ENCODE assay signal across 8 cellular contexts in genomic region chr19:38618590-38619360, GRCh38. TPM values are rescaled to one million over a fixed set of nuclear protein-coding genes. Genes with fewer than 3 reads are reported as not detected.
DNase-seq lines count a peak whose midpoint lies in the region; FAIRE-seq and TF ChIP-seq lines count a peak whose summit lies in the region.

A gene with protein sequence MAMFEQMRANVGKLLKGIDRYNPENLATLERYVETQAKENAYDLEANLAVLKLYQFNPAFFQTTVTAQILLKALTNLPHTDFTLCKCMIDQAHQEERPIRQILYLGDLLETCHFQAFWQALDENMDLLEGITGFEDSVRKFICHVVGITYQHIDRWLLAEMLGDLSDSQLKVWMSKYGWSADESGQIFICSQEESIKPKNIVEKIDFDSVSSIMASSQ (plus strand): TSS chr19:38619188. CDS start chr19:38619269, 81 bp downstream.

- peak; percentile 98 for FAIRE-seq in G401.6 (lab: Jason Lieb, UNC)

- CTCF ChIA-PET in HEK293T (lab: Yijun Ruan, JAX) = interaction anchor here (0.5 to 1.1 kb wide), 3 partner anchors 8 to 18 kb away, joined by 3 to 4 read pairs (median 4); no protein-coding TSS in a partner anchor
- CTCF ChIA-PET in activated naive CD4-positive, alpha-beta T cell treated with anti-CD3 and anti-CD28 coated beads for 36 hours (lab: Charles Lee) = interaction anchor here (0.6 to 5.9 kb wide), 5 partner anchors 16 to 216 kb away, joined by 3 to 42 read pairs (median 3); partner anchors contain the start of gene FAM98C

- no peaks in the 10 kb centered on the region for H3K27me3 ChIP-seq in neuron (ENCODE audit: insufficient read depth, low read length)
- peaks cover 0 to 6% (median 0%) of the 10 kb centered on the region in 5 donors for H3K27me3 ChIP-seq in subcutaneous abdominal adipose tissue (ENCODE audit: control insufficient read depth in 5 of 5, insufficient read depth in 4 of 5, low read length in 5 of 5)

- H3K36me3 ChIP-seq in neuron (ENCODE audit: insufficient read depth, low read length) = peaks cover 20% of the 10 kb centered on the region
- H3K36me3 ChIP-seq in subcutaneous abdominal adipose tissue (ENCODE audit: control insufficient read depth in 5 of 5, insufficient read depth in 5 of 5, low read length in 5 of 5) = peaks cover 0 to 32% (median 26%) of the 10 kb centered on the region in 5 donors

- no peaks in the 10 kb centered on the region for H3K9me3 Mint-ChIP-seq in activated naive CD4-positive, alpha-beta T cell treated with anti-CD3 and anti-CD28 coated beads for 36 hours

- H3K27ac ChIP-seq in subcutaneous abdominal adipose tissue (ENCODE audit: low read depth, low read length) = peak within 1 kb of the TSS; percentile 79

- H3K4me1 ChIP-seq in neuron (ENCODE audit: insufficient read depth, low read length) = peaks cover 13% of the 10 kb centered on the region
- peaks cover 17 to 28% (median 20%) of the 10 kb centered on the region in 5 donors for H3K4me1 ChIP-seq in subcutaneous abdominal adipose tissue (ENCODE audit: control insufficient read depth in 5 of 5, insufficient read depth in 5 of 5, low read length in 5 of 5)

- peak within 1 kb of the TSS; percentile 100 for H3K4me3 Mint-ChIP-seq in activated naive CD4-positive, alpha-beta T cell treated with anti-CD3 and anti-CD28 coated beads for 36 hours

- peak within 1 kb of the TSS; percentile 86 to 100 (median 97) for H3K9ac ChIP-seq in subcutaneous abdominal adipose tissue (ENCODE audit: low read length in 5 of 5)

- peak within 1 kb of the TSS; percentile 91 for H3K27ac Mint-ChIP-seq in activated naive CD4-positive, alpha-beta T cell treated with anti-CD3 and anti-CD28 coated beads for 36 hours

- POLR2A ChIA-PET in HEK293T (lab: Yijun Ruan, JAX) = interaction anchor here (0.6 to 3.0 kb wide), 34 partner anchors 9 to 313 kb away, joined by 3 to 39 read pairs (median 5); partner anchors contain the start of genes ACTN4, FAM98C, GGN and NFKBIB

- H3K27me3 Mint-ChIP-seq in activated naive CD4-positive, alpha-beta T cell treated with anti-CD3 and anti-CD28 coated beads for 36 hours (ENCODE audit: low read depth) = no peaks in the 10 kb centered on the region

- H3K4me3 ChIP-seq in neuron (ENCODE audit: low read length) = peak within 1 kb of the TSS; percentile 73
- peak within 1 kb of the TSS; percentile 74 to 100 (median 99) for H3K4me3 ChIP-seq in subcutaneous abdominal adipose tissue (ENCODE audit: low read depth in 1 of 5, low read length in 5 of 5)

- DNase-seq in HEK293T (ENCODE audit: extremely low spot score) (peak; percentile 99), NAMALWA (ENCODE audit: low spot score) (peak; percentile 99), SK-N-DZ (ENCODE audit: low spot score) (peak; percentile 98), foreskin melanocyte (peak; percentile 98)
- peak; percentile 99 for DNase-seq in activated naive CD4-positive, alpha-beta T cell treated with anti-CD3 and anti-CD28 coated beads for 36 hours

- H3K4me1 Mint-ChIP-seq in activated naive CD4-positive, alpha-beta T cell treated with anti-CD3 and anti-CD28 coated beads for 36 hours (ENCODE audit: low read depth) = peaks cover 45% of the 10 kb centered on the region

- H3K9me3 ChIP-seq in neuron (ENCODE audit: low read length) = no peaks in the 10 kb centered on the region
- peaks cover 0 to 3% (median 0%) of the 10 kb centered on the region in 5 donors for H3K9me3 ChIP-seq in subcutaneous abdominal adipose tissue (ENCODE audit: control insufficient read depth in 5 of 5, low read length in 5 of 5)

- peak within 1 kb of the TSS; percentile 27 for H2AFZ ChIP-seq in neuron (ENCODE audit: low read depth, low read length)

- H3K36me3 Mint-ChIP-seq in activated naive CD4-positive, alpha-beta T cell treated with anti-CD3 and anti-CD28 coated beads for 36 hours (ENCODE audit: low read depth) = peaks cover 42% of the 10 kb centered on the region

- intact Hi-C loops in activated naive CD4-positive, alpha-beta T cell treated with anti-CD3 and anti-CD28 coated beads for 36 hours (cut with micrococcal nuclease) = loop anchor here (1.0 to 10.0 kb wide), 15 partner anchors 19 to 714 kb away; partner anchors contain the start of genes ACTN4, KCNK6, MRPS12 and NFKBIB

TF ChIP-seq in HEK293T, 16 proteins besides CTCF, POLR2A, EP300 and RAD21:
- TF ChIP-seq FOXK2 (IDR thresholded peaks at IDR 0.05) (no peak), SUZ12 (IDR thresholded peaks at IDR 0.05) (no peak), L3MBTL2 (conservative IDR thresholded peaks at IDR 0.05) (peak; percentile 61), ELF4 (IDR thresholded peaks at IDR 0.05) (peak; percentile 26), FOXA1 (IDR thresholded peaks at IDR 0.05) (no peak), CTBP1 (IDR thresholded peaks at IDR 0.05; ENCODE audit: borderline replicate concordance) (no peak), BHLHE40 (IDR thresholded peaks at IDR 0.05; ENCODE audit: borderline replicate concordance) (no peak), ARNT (IDR thresholded peaks at IDR 0.05) (no peak)
- TF ChIP-seq, protein P1, sequence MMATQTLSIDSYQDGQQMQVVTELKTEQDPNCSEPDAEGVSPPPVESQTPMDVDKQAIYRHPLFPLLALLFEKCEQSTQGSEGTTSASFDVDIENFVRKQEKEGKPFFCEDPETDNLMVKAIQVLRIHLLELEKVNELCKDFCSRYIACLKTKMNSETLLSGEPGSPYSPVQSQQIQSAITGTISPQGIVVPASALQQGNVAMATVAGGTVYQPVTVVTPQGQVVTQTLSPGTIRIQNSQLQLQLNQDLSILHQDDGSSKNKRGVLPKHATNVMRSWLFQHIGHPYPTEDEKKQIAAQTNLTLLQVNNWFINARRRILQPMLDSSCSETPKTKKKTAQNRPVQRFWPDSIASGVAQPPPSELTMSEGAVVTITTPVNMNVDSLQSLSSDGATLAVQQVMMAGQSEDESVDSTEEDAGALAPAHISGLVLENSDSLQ (IDR thresholded peaks at IDR 0.05) = peak; percentile 87

RNA-seq across cellular contexts. Expression of the gene that starts here (rescaled TPM):
- polyA plus RNA-seq in SK-N-DZ (2014; cell fraction: cytosol; rRNA removed) = 411 and 544 TPM in 2 replicates
- polyA plus RNA-seq in SK-N-DZ (2014; cell fraction: nucleus; rRNA removed) = 281 and 323 TPM in 2 replicates
- 100 to 1,000 TPM; 299 to 324 TPM for total RNA-seq in activated naive CD4-positive, alpha-beta T cell treated with anti-CD3 and anti-CD28 coated beads for 36 hours

Comparison
In these comparisons a context has a peak if more than half of its experiments do, and no peak if none do; other contexts are left out.
1. Peak in every context shown above with its lines: DNase-seq, H3K4me3 ChIP-seq and H3K27ac ChIP-seq.